18 cellular contexts compared by ENCODE assay signal in the genomic region with DNA sequence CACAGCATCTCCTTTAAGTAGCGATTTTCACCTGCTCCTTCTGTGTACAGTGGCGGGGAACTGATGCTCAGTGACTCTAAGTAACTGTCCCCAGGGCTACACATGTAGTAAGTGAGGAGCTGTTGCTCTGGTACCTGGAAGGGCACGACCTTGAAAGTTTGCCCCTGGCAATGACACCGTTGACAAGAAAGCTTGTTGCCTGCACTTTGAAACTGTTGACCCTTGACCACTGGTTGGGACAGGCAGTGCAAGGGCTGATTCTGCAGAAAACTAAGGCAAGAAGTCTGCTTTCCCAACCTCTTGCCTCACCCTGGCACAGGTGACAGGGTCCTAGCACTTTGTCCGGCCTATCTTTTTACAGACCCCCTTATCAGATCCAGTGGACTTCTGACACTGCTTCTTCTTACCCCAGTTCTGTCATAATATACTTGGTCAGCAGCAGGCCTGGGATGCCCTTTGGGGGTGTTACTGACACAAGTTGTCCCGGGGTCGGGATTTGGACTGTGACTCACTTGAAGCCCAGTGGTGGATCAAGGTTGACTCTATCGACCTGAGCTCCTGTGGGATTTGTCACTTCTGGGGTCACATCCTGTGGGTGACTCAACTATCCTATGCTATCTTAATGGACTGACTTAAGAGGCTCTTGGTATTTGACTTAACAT. TPM values are rescaled to one million over a fixed set of nuclear protein-coding genes. Genes with fewer than 3 reads are reported as not detected.
DNase-seq lines count a peak whose midpoint lies in the region; ATAC-seq and TF ChIP-seq lines count a peak whose summit lies in the region.
"Had no signal": no experiment of that assay in that cellular context is flagged by ENCODE, and none has a peak within 500 bp of the region (broad histone marks: within the 10 kb centered on the region; RNA-seq: fewer than 3 reads in every experiment).

No MANE protein-coding gene starts in this region.

- H3K27me3 ChIP-seq in breast epithelium, result no peaks in the 10 kb centered on the region
- H3K27me3 ChIP-seq: body of pancreas, left lung, thyroid gland had no signal

- H3K36me3 ChIP-seq in breast epithelium, result no peaks in the 10 kb centered on the region
- H3K36me3 ChIP-seq: thyroid gland had no signal

- peaks cover 92% of the 10 kb centered on the region for H3K4me1 Mint-ChIP-seq in activated T-cell treated with anti-CD3 and anti-CD28 coated beads, Interleukin-2, amount 50 U/mL, for 72 hours (ENCODE audit: low read depth)
- peaks cover 15% of the 10 kb centered on the region for H3K4me1 Mint-ChIP-seq in type B pancreatic cell (ENCODE audit: unreplicated experiment)

- H3K9me3 ChIP-seq in breast epithelium, result no peaks in the 10 kb centered on the region
- H3K9me3 ChIP-seq: body of pancreas, left lung, thyroid gland had no signal

- intact Hi-C loops in breast epithelium (cut with DNase I; ENCODE audit: low total_unique reads), result no loop called here

- H3K4me3 Mint-ChIP-seq in activated T-cell treated with anti-CD3 and anti-CD28 coated beads, Interleukin-2, amount 50 U/mL, for 72 hours, result no peak overlapping the region
- no peak overlapping the region for H3K4me3 Mint-ChIP-seq in type B pancreatic cell
- H3K4me3 Mint-ChIP-seq: activated B cell treated with CpG ODN at 0.5 μM for 24 hours had no signal

- H3K27me3 Mint-ChIP-seq in activated T-cell treated with anti-CD3 and anti-CD28 coated beads, Interleukin-2, amount 50 U/mL, for 72 hours (ENCODE audit: low read depth), result no peaks in the 10 kb centered on the region
- no peaks in the 10 kb centered on the region for H3K27me3 Mint-ChIP-seq in type B pancreatic cell
- H3K27me3 Mint-ChIP-seq: activated B cell treated with CpG ODN at 0.5 μM for 24 hours had no signal

- no peak for ATAC-seq in activated T-cell treated with anti-CD3 and anti-CD28 coated beads, Interleukin-2, amount 50 U/mL, for 72 hours (replicated peaks in 1 of 2)
- ATAC-seq in HG03342 (IDR thresholded peaks at IDR 0.05; ENCODE audit: unreplicated experiment), result no peak
- ATAC-seq: activated T-cell treated with anti-CD3 and anti-CD28 coated beads, Interleukin-2, amount 50 U/mL, for 4 hours; body of pancreas; left lung; SK-N-SH treated with all-trans-retinoic acid at 6 μM for 48 hours had no signal

- no peak overlapping the region for H3K4me3 ChIP-seq in breast epithelium
- H3K4me3 ChIP-seq: body of pancreas, left lung, thyroid gland had no signal

- no peak overlapping the region for H3K27ac ChIP-seq in breast epithelium
- H3K27ac ChIP-seq: body of pancreas, thyroid gland had no signal

- TF ChIP-seq POLR2A in breast epithelium (IDR thresholded peaks at IDR 0.05), result no peak

- H3K36me3 Mint-ChIP-seq in activated T-cell treated with anti-CD3 and anti-CD28 coated beads, Interleukin-2, amount 50 U/mL, for 72 hours (ENCODE audit: insufficient read depth in 2 of 2), result peaks cover 10 to 13% of the 10 kb centered on the region in 2 donors
- H3K36me3 Mint-ChIP-seq in type B pancreatic cell, result no peaks in the 10 kb centered on the region

- TF ChIP-seq CTCF in type B pancreatic cell (conservative IDR thresholded peaks at IDR 0.05) (no peak), breast epithelium (IDR thresholded peaks at IDR 0.05) (no peak)

- peak overlapping the region; percentile 72 for H3K27ac Mint-ChIP-seq in activated T-cell treated with anti-CD3 and anti-CD28 coated beads, Interleukin-2, amount 50 U/mL, for 72 hours
- peak overlapping the region; percentile 39 for H3K27ac Mint-ChIP-seq in type B pancreatic cell
- H3K27ac Mint-ChIP-seq: activated B cell treated with CpG ODN at 0.5 μM for 24 hours had no signal

- no peaks in the 10 kb centered on the region for H3K9me3 Mint-ChIP-seq in activated T-cell treated with anti-CD3 and anti-CD28 coated beads, Interleukin-2, amount 50 U/mL, for 72 hours
- no peaks in the 10 kb centered on the region for H3K9me3 Mint-ChIP-seq in type B pancreatic cell
- H3K9me3 Mint-ChIP-seq: activated B cell treated with CpG ODN at 0.5 μM for 24 hours; activated T-cell treated with anti-CD3 and anti-CD28 coated beads, Interleukin-2, amount 50 U/mL, for 4 hours had no signal

- no peak for DNase-seq in activated T-cell treated with anti-CD3 and anti-CD28 coated beads, Interleukin-2, amount 50 U/mL, for 72 hours
- DNase-seq in activated T-cell treated with anti-CD3 and anti-CD28 coated beads, Interleukin-2, amount 50 U/mL, for 1 hour, result no peak
- DNase-seq in SW480 (ENCODE audit: low spot score) (peak; percentile 47), kidney tubule cell (ENCODE audit: low spot score) (peak; percentile 89), type B pancreatic cell (ENCODE audit: extremely low spot score, unreplicated experiment) (no peak), NCI-H2081 treated with DMSO at 0.1 percent for 48 hours (lab: John Stamatoyannopoulos, UW) (no peak), breast epithelium (ENCODE audit: low spot score in 2 of 2) (no peak)
- DNase-seq: activated B cell treated with CpG ODN at 0.5 μM for 24 hours; activated T-cell treated with anti-CD3 and anti-CD28 coated beads, Interleukin-2, amount 50 U/mL, for 4 hours; body of pancreas; DMS 273 treated with DMSO at 0.1 percent for 48 hours; left lung; MM.1S; NCI-H2171; stimulated activated CD4-positive, alpha-beta T cell treated with anti-CD3 and anti-CD28 coated beads, Interleukin-12 subunit alpha, Interleukin-12 subunit beta, amount 100 ng/mL, for 4 hours; thyroid gland had no signal

- no peaks in the 10 kb centered on the region for H3K4me1 ChIP-seq in breast epithelium

RNA-seq across cellular contexts. Expression of a gene that starts 5.8 kb away (rescaled TPM):
- total RNA-seq in activated T-cell treated with anti-CD3 and anti-CD28 coated beads, Interleukin-2, amount 50 U/mL, for 72 hours, result 10 to 100 TPM; 49.5 to 54.5 TPM
- 13.9 and 39.7 TPM in 2 replicates for total RNA-seq in type B pancreatic cell (ENCODE audit: low replicate concordance)
- total RNA-seq in breast epithelium, result 10 to 100 TPM; 13.3 to 31.8 (median 15.8) TPM

Comparison
In these comparisons a context has a peak if more than half of its experiments do, and no peak if none do; other contexts are left out.
1. DNase-seq: peak in SW480 (single experiment) and kidney tubule cell (single experiment); none in activated T-cell treated with anti-CD3 and anti-CD28 coated beads, Interleukin-2, amount 50 U/mL, for 72 hours (0 of 2), activated T-cell treated with anti-CD3 and anti-CD28 coated beads, Interleukin-2, amount 50 U/mL, for 1 hour (single experiment), type B pancreatic cell (single experiment), NCI-H2081 treated with DMSO at 0.1 percent for 48 hours (single experiment) and breast epithelium (0 of 2).